1 cellular context compared by ENCODE assay signal in genomic region chrX:4380710-4381109, GRCh38.
TF ChIP-seq lines count a peak whose summit lies in the region.

No MANE protein-coding gene starts in this region.

TF ChIP-seq in WTC11, 78 proteins besides CTCF, POLR2A, EP300 and RAD21 (continued from another document):
- TF ChIP-seq, protein P1, sequence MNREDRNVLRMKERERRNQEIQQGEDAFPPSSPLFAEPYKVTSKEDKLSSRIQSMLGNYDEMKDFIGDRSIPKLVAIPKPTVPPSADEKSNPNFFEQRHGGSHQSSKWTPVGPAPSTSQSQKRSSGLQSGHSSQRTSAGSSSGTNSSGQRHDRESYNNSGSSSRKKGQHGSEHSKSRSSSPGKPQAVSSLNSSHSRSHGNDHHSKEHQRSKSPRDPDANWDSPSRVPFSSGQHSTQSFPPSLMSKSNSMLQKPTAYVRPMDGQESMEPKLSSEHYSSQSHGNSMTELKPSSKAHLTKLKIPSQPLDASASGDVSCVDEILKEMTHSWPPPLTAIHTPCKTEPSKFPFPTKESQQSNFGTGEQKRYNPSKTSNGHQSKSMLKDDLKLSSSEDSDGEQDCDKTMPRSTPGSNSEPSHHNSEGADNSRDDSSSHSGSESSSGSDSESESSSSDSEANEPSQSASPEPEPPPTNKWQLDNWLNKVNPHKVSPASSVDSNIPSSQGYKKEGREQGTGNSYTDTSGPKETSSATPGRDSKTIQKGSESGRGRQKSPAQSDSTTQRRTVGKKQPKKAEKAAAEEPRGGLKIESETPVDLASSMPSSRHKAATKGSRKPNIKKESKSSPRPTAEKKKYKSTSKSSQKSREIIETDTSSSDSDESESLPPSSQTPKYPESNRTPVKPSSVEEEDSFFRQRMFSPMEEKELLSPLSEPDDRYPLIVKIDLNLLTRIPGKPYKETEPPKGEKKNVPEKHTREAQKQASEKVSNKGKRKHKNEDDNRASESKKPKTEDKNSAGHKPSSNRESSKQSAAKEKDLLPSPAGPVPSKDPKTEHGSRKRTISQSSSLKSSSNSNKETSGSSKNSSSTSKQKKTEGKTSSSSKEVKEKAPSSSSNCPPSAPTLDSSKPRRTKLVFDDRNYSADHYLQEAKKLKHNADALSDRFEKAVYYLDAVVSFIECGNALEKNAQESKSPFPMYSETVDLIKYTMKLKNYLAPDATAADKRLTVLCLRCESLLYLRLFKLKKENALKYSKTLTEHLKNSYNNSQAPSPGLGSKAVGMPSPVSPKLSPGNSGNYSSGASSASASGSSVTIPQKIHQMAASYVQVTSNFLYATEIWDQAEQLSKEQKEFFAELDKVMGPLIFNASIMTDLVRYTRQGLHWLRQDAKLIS (CRISPR knock-in tag; IDR thresholded peaks at IDR 0.05; ENCODE audit: borderline replicate concordance) = no peak
- no peak for TF ChIP-seq AR (CRISPR knock-in tag; IDR thresholded peaks at IDR 0.05)
- no peak for TF ChIP-seq ZNF671 (CRISPR knock-in tag; IDR thresholded peaks at IDR 0.05)
- no peak for TF ChIP-seq SOX15 (CRISPR knock-in tag; IDR thresholded peaks at IDR 0.05)
